Comparison of ENCODE assay signal across 31 cellular contexts in the genomic region with DNA sequence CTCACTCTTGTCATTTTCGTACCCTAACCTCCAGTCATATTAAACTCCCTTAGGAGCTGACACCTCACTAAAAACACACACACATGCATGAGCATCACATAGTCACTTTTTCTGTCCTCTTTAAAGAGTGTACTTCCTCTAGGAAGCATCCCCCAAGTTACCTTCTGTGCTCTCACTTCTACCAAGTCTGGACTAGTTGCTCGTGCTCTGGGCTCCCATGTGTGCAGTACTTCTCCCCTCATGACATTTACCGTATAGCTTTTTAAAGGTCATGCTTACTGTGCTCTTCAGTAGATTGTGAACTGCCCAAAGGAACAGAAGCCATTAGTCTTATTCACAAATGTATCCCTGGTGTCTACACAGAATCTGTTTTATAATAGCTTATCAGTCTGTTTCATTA.
"Had no signal": no experiment of that assay in that cellular context is flagged by ENCODE, and none has a peak within 500 bp of the region (broad histone marks: within the 10 kb centered on the region; RNA-seq: fewer than 3 reads in every experiment).

No MANE protein-coding gene starts in this region.

- H3K27ac Mint-ChIP-seq: activated CD4-positive, alpha-beta memory T cell treated with anti-CD3 and anti-CD28 coated beads for 36 hours; activated CD4-positive, alpha-beta T cell treated with anti-CD3 and anti-CD28 coated beads for 36 hours; activated CD4-positive, alpha-beta T cell treated with anti-CD3 and anti-CD28 coated beads, Interleukin-2, amount 10 ng/mL, durations not matched to agents 24 days and 14 days; activated CD8-positive, alpha-beta memory T cell treated with anti-CD3 and anti-CD28 coated beads, Interleukin-2, amount 10 ng/mL, durations not matched to agents 7 days and 5 days; activated CD8-positive, alpha-beta T cell treated with anti-CD3 and anti-CD28 coated beads, Interleukin-2, amount 10 ng/mL, durations not matched to agents 7 days and 5 days; activated naive CD4-positive, alpha-beta T cell treated with anti-CD3 and anti-CD28 coated beads for 36 hours; activated naive CD4-positive, alpha-beta T cell treated with anti-CD3 and anti-CD28 coated beads, Interleukin-2, amount 50 U/mL, for 24 hours; activated naive CD8-positive, alpha-beta T cell treated with anti-CD3 and anti-CD28 coated beads for 36 hours; activated naive CD8-positive, alpha-beta T cell treated with anti-CD3 and anti-CD28 coated beads, Interleukin-2, amount 50 U/mL, for 24 hours; activated T-helper 1 cell treated with anti-CD3 and anti-CD28 coated beads, Interleukin-12 subunit alpha, Interleukin-12 subunit beta, Interleukin-2, Interleukin-4 antibody, amounts not matched to agents 30 ng/mL and 10 ng/mL and 1 ng/mL, durations not matched to agents 14 hours and 24 hours and 36 hours; activated T-helper 2 cell treated with anti-CD3 and anti-CD28 coated beads, Interferon-gamma antibody, Interleukin-2, Interleukin-4, amounts not matched to agents 10 μg/mL and 5 μg/mL and 100 μg/mL, durations not matched to agents 14 hours and 24 hours and 36 hours; T-cell; T-helper 1 cell treated with Interleukin-12 subunit alpha and Interleukin-12 subunit beta and Interleukin-4 antibody, amounts not matched to agents 30 μg/mL and 1 μg/mL, for 36 hours had no signal

- H3K9me3 Mint-ChIP-seq: activated CD4-positive, alpha-beta memory T cell treated with anti-CD3 and anti-CD28 coated beads for 36 hours; activated CD4-positive, alpha-beta T cell treated with anti-CD3 and anti-CD28 coated beads, Interleukin-2, amount 10 ng/mL, durations not matched to agents 24 days and 14 days; activated naive CD4-positive, alpha-beta T cell treated with anti-CD3 and anti-CD28 coated beads for 36 hours; activated naive CD4-positive, alpha-beta T cell treated with anti-CD3 and anti-CD28 coated beads, Interleukin-2, amount 50 U/mL, for 24 hours; activated naive CD8-positive, alpha-beta T cell treated with anti-CD3 and anti-CD28 coated beads for 36 hours; activated naive CD8-positive, alpha-beta T cell treated with anti-CD3 and anti-CD28 coated beads, Interleukin-2, amount 50 U/mL, for 24 hours; activated T-helper 1 cell treated with anti-CD3 and anti-CD28 coated beads, Interleukin-12 subunit alpha, Interleukin-12 subunit beta, Interleukin-2, Interleukin-4 antibody, amounts not matched to agents 30 ng/mL and 10 ng/mL and 1 ng/mL, durations not matched to agents 14 hours and 24 hours and 36 hours; activated T-helper 2 cell treated with anti-CD3 and anti-CD28 coated beads, Interferon-gamma antibody, Interleukin-2, Interleukin-4, amounts not matched to agents 10 μg/mL and 5 μg/mL and 100 μg/mL, durations not matched to agents 14 hours and 24 hours and 36 hours; T-cell; T-helper 1 cell treated with Interleukin-12 subunit alpha and Interleukin-12 subunit beta and Interleukin-4 antibody, amounts not matched to agents 30 μg/mL and 1 μg/mL, for 36 hours had no signal

- H3K36me3 Mint-ChIP-seq: activated CD4-positive, alpha-beta memory T cell treated with anti-CD3 and anti-CD28 coated beads for 36 hours; activated naive CD4-positive, alpha-beta T cell treated with anti-CD3 and anti-CD28 coated beads, Interleukin-2, amount 50 U/mL, for 24 hours; activated naive CD8-positive, alpha-beta T cell treated with anti-CD3 and anti-CD28 coated beads for 36 hours had no signal

- H3K4me3 Mint-ChIP-seq: activated CD4-positive, alpha-beta memory T cell treated with anti-CD3 and anti-CD28 coated beads for 36 hours; activated CD4-positive, alpha-beta T cell treated with anti-CD3 and anti-CD28 coated beads for 36 hours; activated CD4-positive, alpha-beta T cell treated with anti-CD3 and anti-CD28 coated beads, Interleukin-2, amount 10 ng/mL, durations not matched to agents 24 days and 14 days; activated CD8-positive, alpha-beta memory T cell treated with anti-CD3 and anti-CD28 coated beads, Interleukin-2, amount 10 ng/mL, durations not matched to agents 7 days and 5 days; activated CD8-positive, alpha-beta T cell treated with anti-CD3 and anti-CD28 coated beads, Interleukin-2, amount 10 ng/mL, durations not matched to agents 7 days and 5 days; activated naive CD4-positive, alpha-beta T cell treated with anti-CD3 and anti-CD28 coated beads for 36 hours; activated naive CD4-positive, alpha-beta T cell treated with anti-CD3 and anti-CD28 coated beads, Interleukin-2, amount 50 U/mL, for 24 hours; activated naive CD8-positive, alpha-beta T cell treated with anti-CD3 and anti-CD28 coated beads for 36 hours; activated naive CD8-positive, alpha-beta T cell treated with anti-CD3 and anti-CD28 coated beads, Interleukin-2, amount 50 U/mL, for 24 hours; activated T-helper 1 cell treated with anti-CD3 and anti-CD28 coated beads, Interleukin-12 subunit alpha, Interleukin-12 subunit beta, Interleukin-2, Interleukin-4 antibody, amounts not matched to agents 30 ng/mL and 10 ng/mL and 1 ng/mL, durations not matched to agents 14 hours and 24 hours and 36 hours; T-cell; T-helper 1 cell treated with Interleukin-12 subunit alpha and Interleukin-12 subunit beta and Interleukin-4 antibody, amounts not matched to agents 30 μg/mL and 1 μg/mL, for 36 hours had no signal

- H3K4me3 ChIP-seq: adrenal gland, body of pancreas, colonic mucosa, esophagus squamous epithelium, gastroesophageal sphincter had no signal

- H3K36me3 ChIP-seq: adrenal gland, colonic mucosa had no signal

- ATAC-seq: activated CD4-positive, alpha-beta T cell treated with anti-CD3 and anti-CD28 coated beads for 36 hours; activated CD8-positive, alpha-beta memory T cell treated with anti-CD3 and anti-CD28 coated beads, Interleukin-2, amount 10 ng/mL, durations not matched to agents 7 days and 5 days; activated CD8-positive, alpha-beta T cell treated with anti-CD3 and anti-CD28 coated beads, Interleukin-2, amount 10 ng/mL, durations not matched to agents 7 days and 5 days; activated naive CD8-positive, alpha-beta T cell treated with anti-CD3 and anti-CD28 coated beads, Interleukin-2, amount 50 U/mL, for 24 hours; body of pancreas; gastroesophageal sphincter; T-cell had no signal

- H3K27me3 ChIP-seq: adrenal gland, body of pancreas, colonic mucosa, esophagus squamous epithelium, gastroesophageal sphincter had no signal

- DNase-seq: activated CD4-positive, alpha-beta memory T cell treated with anti-CD3 and anti-CD28 coated beads for 36 hours; activated CD4-positive, alpha-beta T cell treated with anti-CD3 and anti-CD28 coated beads for 36 hours; activated CD4-positive, alpha-beta T cell treated with anti-CD3 and anti-CD28 coated beads, Interleukin-2, amount 10 ng/mL, durations not matched to agents 24 days and 14 days; activated CD4-positive, CD25-positive, alpha-beta regulatory T cell; activated CD4-positive, CD25-positive, alpha-beta regulatory T cell treated with anti-CD3 and anti-CD28 coated beads, Interleukin-2, amount 50 U/mL, for 72 hours; activated CD8-positive, alpha-beta memory T cell treated with anti-CD3 and anti-CD28 coated beads, Interleukin-2, amount 10 ng/mL, durations not matched to agents 7 days and 5 days; activated CD8-positive, alpha-beta memory T cell treated with anti-CD3 and anti-CD28 coated beads, Interleukin-2, amount 50 U/mL, for 4 hours; activated CD8-positive, alpha-beta T cell treated with anti-CD3 and anti-CD28 coated beads, Interleukin-2, amount 10 ng/mL, durations not matched to agents 7 days and 5 days; activated effector memory CD4-positive, alpha-beta T cell treated with anti-CD3 and anti-CD28 coated beads, Interleukin-2, amount 50 U/mL, for 16 hours; activated naive CD4-positive, alpha-beta T cell treated with anti-CD3 and anti-CD28 coated beads for 36 hours; activated naive CD8-positive, alpha-beta T cell treated with anti-CD3 and anti-CD28 coated beads for 36 hours; activated naive CD8-positive, alpha-beta T cell treated with anti-CD3 and anti-CD28 coated beads, Interleukin-2, amount 50 U/mL, for 24 hours; activated T-cell treated with anti-CD3 and anti-CD28 coated beads, Interleukin-2, amount 50 U/mL, for 1 hour; activated T-cell treated with anti-CD3 and anti-CD28 coated beads, Interleukin-2, amount 50 U/mL, for 48 hours; adrenal gland; amygdala; aorta; body of pancreas; central memory CD4-positive, alpha-beta T cell; cerebellar nuclear complex; colonic mucosa; effector CD8-positive, alpha-beta T cell; esophagus squamous epithelium; foreskin melanocyte; T-cell; T1000 had no signal

- H3K27ac ChIP-seq: adrenal gland, body of pancreas, colonic mucosa, esophagus squamous epithelium, gastroesophageal sphincter had no signal

- H3K4me1 ChIP-seq: adrenal gland, colonic mucosa had no signal

- H3K4me1 Mint-ChIP-seq: activated CD4-positive, alpha-beta T cell treated with anti-CD3 and anti-CD28 coated beads for 36 hours; activated naive CD4-positive, alpha-beta T cell treated with anti-CD3 and anti-CD28 coated beads, Interleukin-2, amount 50 U/mL, for 24 hours; activated naive CD8-positive, alpha-beta T cell treated with anti-CD3 and anti-CD28 coated beads for 36 hours had no signal

- H3K27me3 Mint-ChIP-seq: activated CD4-positive, alpha-beta memory T cell treated with anti-CD3 and anti-CD28 coated beads for 36 hours; activated CD4-positive, alpha-beta T cell treated with anti-CD3 and anti-CD28 coated beads for 36 hours; activated CD4-positive, alpha-beta T cell treated with anti-CD3 and anti-CD28 coated beads, Interleukin-2, amount 10 ng/mL, durations not matched to agents 24 days and 14 days; activated CD8-positive, alpha-beta memory T cell treated with anti-CD3 and anti-CD28 coated beads, Interleukin-2, amount 10 ng/mL, durations not matched to agents 7 days and 5 days; activated naive CD4-positive, alpha-beta T cell treated with anti-CD3 and anti-CD28 coated beads, Interleukin-2, amount 50 U/mL, for 24 hours; activated naive CD8-positive, alpha-beta T cell treated with anti-CD3 and anti-CD28 coated beads for 36 hours; activated naive CD8-positive, alpha-beta T cell treated with anti-CD3 and anti-CD28 coated beads, Interleukin-2, amount 50 U/mL, for 24 hours; T-cell had no signal

- H3K9me3 ChIP-seq: adrenal gland, body of pancreas, colonic mucosa, esophagus squamous epithelium, gastroesophageal sphincter had no signal
